In the genomic region with DNA sequence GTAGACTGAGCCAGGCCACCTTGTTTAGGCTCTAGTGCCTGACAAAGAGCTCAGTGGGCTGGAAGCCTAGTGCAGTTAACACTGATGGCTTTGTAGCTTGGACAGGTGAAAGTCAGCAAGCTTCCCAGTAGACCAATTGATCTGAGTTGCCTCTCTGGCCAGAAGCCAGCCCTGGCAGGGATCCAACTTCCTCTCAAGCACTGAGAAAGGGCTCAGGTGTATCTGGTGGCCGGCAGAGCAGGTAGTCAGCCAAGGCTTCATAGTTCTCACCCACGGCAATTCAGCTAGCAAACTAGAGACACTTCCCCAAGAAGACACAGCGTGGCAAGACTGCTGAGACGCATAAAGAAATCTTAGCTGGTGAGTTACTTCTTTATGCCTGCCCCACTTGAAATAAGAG, we compare ENCODE assay signal across 11 cellular contexts. TPM values are rescaled to one million over a fixed set of nuclear protein-coding genes. Genes with fewer than 3 reads are reported as not detected.
DNase-seq lines count a peak whose midpoint lies in the region; ATAC-seq and TF ChIP-seq lines count a peak whose summit lies in the region.
"Had no signal": no experiment of that assay in that cellular context is flagged by ENCODE, and none has a peak within 500 bp of the region (broad histone marks: within the 10 kb centered on the region; RNA-seq: fewer than 3 reads in every experiment).

No MANE protein-coding gene starts in this region.

- no peaks in the 10 kb centered on the region for H4K20me1 ChIP-seq in PC-9 (ENCODE audit: insufficient read depth)

- DNase-seq in DMS53 (lab: John Stamatoyannopoulos, UW) (peak; percentile 96), NCI-H146 (lab: John Stamatoyannopoulos, UW) (peak; percentile 97), PC-9 (peak; percentile 72 to 76), right lobe of liver (peak; percentile 75 to 85 (median 82)), chondrocyte (ENCODE audit: low spot score) (no peak)

- no peaks in the 10 kb centered on the region for H3K9me3 Mint-ChIP-seq in chondrocyte (ENCODE audit: low read depth)
- H3K9me3 Mint-ChIP-seq: memory B cell had no signal

- intact Hi-C loops in PC-9 (cut with micrococcal nuclease; ENCODE audit: unreplicated experiment) (loop anchor here (10.0 kb wide), 1 partner anchor 45 kb away; no protein-coding TSS in a partner anchor), right lobe of liver (cut with DNase I) (no loop called here)

- no peaks in the 10 kb centered on the region for H3K27me3 Mint-ChIP-seq in chondrocyte (ENCODE audit: low read depth)

- no peaks in the 10 kb centered on the region for H3K79me2 ChIP-seq in PC-9 (ENCODE audit: low read depth)

- peaks cover 12% of the 10 kb centered on the region for H3K4me1 Mint-ChIP-seq in chondrocyte (ENCODE audit: low read depth)

- H3K27ac Mint-ChIP-seq in chondrocyte (ENCODE audit: unreplicated experiment) = no peak overlapping the region
- H3K27ac Mint-ChIP-seq: memory B cell had no signal

- no peak overlapping the region for H3K4me2 ChIP-seq in PC-9

- H3K9me3 ChIP-seq in PC-9 (ENCODE audit: insufficient read depth, low read depth) = no peaks in the 10 kb centered on the region
- H3K9me3 ChIP-seq in right lobe of liver = no peaks in the 10 kb centered on the region
- H3K9me3 ChIP-seq: vagina had no signal

- H3K9me2 ChIP-seq in PC-9 (ENCODE audit: insufficient read depth) = no peaks in the 10 kb centered on the region

- H3K4me3 ChIP-seq in PC-9 (no peak overlapping the region), right lobe of liver (no peak overlapping the region)
- H3K4me3 ChIP-seq: vagina had no signal

- no peak overlapping the region for H3K27ac ChIP-seq in PC-9
- H3K27ac ChIP-seq in right lobe of liver = no peak overlapping the region
- H3K27ac ChIP-seq: foreskin keratinocyte, vagina had no signal

- H3K4me3 Mint-ChIP-seq in chondrocyte (ENCODE audit: unreplicated experiment) = no peak overlapping the region
- H3K4me3 Mint-ChIP-seq: memory B cell had no signal

- H3F3A ChIP-seq in PC-9 (ENCODE audit: insufficient read depth, low read depth) = no peaks in the 10 kb centered on the region

- H3K36me3 ChIP-seq in PC-9 (ENCODE audit: low read depth) = no peaks in the 10 kb centered on the region
- H3K36me3 ChIP-seq in right lobe of liver = no peaks in the 10 kb centered on the region
- H3K36me3 ChIP-seq: vagina had no signal

- no peaks in the 10 kb centered on the region for H3K27me3 ChIP-seq in PC-9 (ENCODE audit: insufficient read depth, low read depth)
- H3K27me3 ChIP-seq in right lobe of liver = no peaks in the 10 kb centered on the region
- H3K27me3 ChIP-seq: foreskin keratinocyte, vagina had no signal

- no peak for TF ChIP-seq CTCF in PC-9 (conservative IDR thresholded peaks at IDR 0.05)
- TF ChIP-seq CTCF in right lobe of liver (IDR thresholded peaks at IDR 0.05) = no peak
- TF ChIP-seq CTCF in chondrocyte (IDR thresholded peaks at IDR 0.05) = no peak

- 20% methylated on average over 2 of the region's 4 CpGs for WGBS in right lobe of liver (ENCODE audit: insufficient coverage, low coverage, low lambda C conversion rate, missing lambda C conversion rate)

- no peak for TF ChIP-seq POLR2A in right lobe of liver (IDR thresholded peaks at IDR 0.05)

- POLR2A ChIA-PET in PC-9 (lab: Charles Lee; ENCODE audit: unreplicated experiment) = interaction anchor here (0.7 kb wide), 1 partner anchor 52 kb away, joined by 8 read pairs; no protein-coding TSS in a partner anchor

- ATAC-seq in right lobe of liver (peak; percentile 65 to 73 (median 70)), GM19035 (IDR thresholded peaks at IDR 0.05; ENCODE audit: unreplicated experiment) (no peak), GM21367 (IDR thresholded peaks at IDR 0.05; ENCODE audit: unreplicated experiment) (no peak), HG02973 (IDR thresholded peaks at IDR 0.05; ENCODE audit: unreplicated experiment) (no peak)
- ATAC-seq: foreskin keratinocyte had no signal

- no TSS peak for BruUV-seq in PC-9 (replicated peaks; lab: Mats Ljungman, UMichigan)

- H3K4me1 ChIP-seq in PC-9 (replicated peaks; ENCODE audit: insufficient read depth) = 0 out of 2 replicates have a peak, but pooled peaks cover 10% of the 10 kb centered on the region
- H3K4me1 ChIP-seq in right lobe of liver = no peaks in the 10 kb centered on the region

- H3K36me3 Mint-ChIP-seq in chondrocyte (ENCODE audit: low read depth) = no peaks in the 10 kb centered on the region
- H3K36me3 Mint-ChIP-seq: memory B cell had no signal

- no peak overlapping the region for H2AFZ ChIP-seq in PC-9

- CTCF ChIA-PET in PC-9 (lab: Charles Lee) = interaction anchor here (0.6 to 1.0 kb wide), 2 partner anchors 15 to 1450 kb away, joined by 3 read pairs; no protein-coding TSS in a partner anchor

RNA-seq across cellular contexts. Expression of a gene that starts 8.3 kb away (rescaled TPM):
- total RNA-seq in PC-9 (2021) (3.8 and 4.6 TPM in 2 replicates), right lobe of liver (10 to 100 TPM in 2 of 6 experiments, 1 to 10 TPM in 1, under 1 TPM in 3; 0.02 to 18.3 (median 1.4) TPM), chondrocyte (6.7 to 7.9 TPM (median 6.9 TPM) in 3 replicates)

Comparison
In these comparisons a context has a peak if more than half of its experiments do, and no peak if none do; other contexts are left out.
1. ATAC-seq: peak in right lobe of liver (4 of 4); none in GM19035 (single experiment), GM21367 (single experiment) and HG02973 (single experiment).